In genomic region chr2:23518481-23519333, GRCh38 we compare ENCODE assay signal across 19 cellular contexts.
DNase-seq lines count a peak whose midpoint lies in the region; ATAC-seq and TF ChIP-seq lines count a peak whose summit lies in the region.
"Had no signal": no experiment of that assay in that cellular context is flagged by ENCODE, and none has a peak within 500 bp of the region (broad histone marks: within the 10 kb centered on the region; RNA-seq: fewer than 3 reads in every experiment).

No MANE protein-coding gene starts in this region.

- no peaks in the 10 kb centered on the region for H3K27me3 ChIP-seq in adrenal gland
- H3K27me3 ChIP-seq in lower lobe of right lung (ENCODE audit: low read depth): no peaks in the 10 kb centered on the region
- no peaks in the 10 kb centered on the region for H3K27me3 ChIP-seq in tibial nerve

- intact Hi-C loops in adrenal gland (cut with DNase I): no loop called here
- intact Hi-C loops in lower lobe of right lung (cut with DNase I): no loop called here

- H3K4me1 ChIP-seq in adrenal gland (replicated peaks in 1 of 2): peaks cover 20 to 41% of the 10 kb centered on the region in 2 donors
- peaks cover 6% of the 10 kb centered on the region for H3K4me1 ChIP-seq in lower lobe of right lung
- peaks cover 0 to 90% (median 47%) of the 10 kb centered on the region in 4 donors for H3K4me1 ChIP-seq in tibial nerve

- TF ChIP-seq EP300 in tibial nerve (IDR thresholded peaks at IDR 0.05): no peak

- peak; percentile 49 to 61 for ATAC-seq in lower lobe of right lung
- ATAC-seq: GM12878 had no signal

- no peaks in the 10 kb centered on the region for H3K36me3 Mint-ChIP-seq in progenitor cell of endocrine pancreas (ENCODE audit: insufficient read depth)
- H3K36me3 Mint-ChIP-seq: CD4-positive, CD25-positive, alpha-beta regulatory T cell had no signal

- H3K27ac ChIP-seq in adrenal gland (peak overlapping the region in 3 of 5 donors; percentile 2 to 71 (median 63)), lower lobe of right lung (no peak overlapping the region), tibial nerve (peak overlapping the region; percentile 48 to 92 (median 83))
- H3K27ac ChIP-seq: RWPE1 had no signal

- peak overlapping the region; percentile 6 for H3K27ac Mint-ChIP-seq in progenitor cell of endocrine pancreas
- H3K27ac Mint-ChIP-seq: CD4-positive, CD25-positive, alpha-beta regulatory T cell had no signal

- TF ChIP-seq POLR2A in adrenal gland (IDR thresholded peaks at IDR 0.05) (no peak), tibial nerve (IDR thresholded peaks at IDR 0.05) (no peak)

- no peak for TF ChIP-seq CTCF in adrenal gland (IDR thresholded peaks at IDR 0.05)
- no peak for TF ChIP-seq CTCF in lower lobe of right lung (IDR thresholded peaks at IDR 0.05)
- no peak for TF ChIP-seq CTCF in progenitor cell of endocrine pancreas (IDR thresholded peaks at IDR 0.05; ENCODE audit: unreplicated experiment)
- TF ChIP-seq CTCF in tibial nerve (IDR thresholded peaks at IDR 0.05): no peak

- 85 to 88% (median 87%) methylated on average over 12 to 13 of the region's 13 CpGs for WGBS in adrenal gland, 4 donors
- 63 to 80% methylated on average over 11 to 12 of the region's 13 CpGs for WGBS in tibial nerve, 2 donors

- H3K4me1 Mint-ChIP-seq in progenitor cell of endocrine pancreas (ENCODE audit: low read depth): peaks cover 34% of the 10 kb centered on the region
- H3K4me1 Mint-ChIP-seq: CD4-positive, CD25-positive, alpha-beta regulatory T cell had no signal

- peaks cover 30% of the 10 kb centered on the region for H3K27me3 Mint-ChIP-seq in progenitor cell of endocrine pancreas

- H3K9me3 ChIP-seq in adrenal gland (replicated peaks in 1 of 3) (no peaks in the 10 kb centered on the region), lower lobe of right lung (no peaks in the 10 kb centered on the region), tibial nerve (no peaks in the 10 kb centered on the region)

- no peak overlapping the region for H3K4me3 Mint-ChIP-seq in progenitor cell of endocrine pancreas (ENCODE audit: low read depth)
- H3K4me3 Mint-ChIP-seq: CD4-positive, CD25-positive, alpha-beta regulatory T cell had no signal

- H3K4me3 ChIP-seq in adrenal gland: no peak overlapping the region
- no peak overlapping the region for H3K4me3 ChIP-seq in lower lobe of right lung
- H3K4me3 ChIP-seq in tibial nerve: no peak overlapping the region
- H3K4me3 ChIP-seq: GM12878 had no signal

- no peaks in the 10 kb centered on the region for H3K9me3 Mint-ChIP-seq in progenitor cell of endocrine pancreas (ENCODE audit: low read depth)

- DNase-seq in adrenal gland: no peak
- no peak for DNase-seq in lower lobe of right lung
- DNase-seq in progenitor cell of endocrine pancreas (ENCODE audit: low spot score, unreplicated experiment): no peak
- no peak for DNase-seq in tibial nerve (ENCODE audit: low spot score in 2 of 2)
- DNase-seq in stimulated activated CD4-positive, alpha-beta T cell treated with anti-CD3 and anti-CD28 coated beads, Interleukin-2, amount 100 ng/mL, for 48 hours: no peak
- DNase-seq in NCI-H748 treated with DMSO at 0.1 percent for 48 hours (lab: John Stamatoyannopoulos, UW): no peak
- no peak for DNase-seq in activated gamma-delta T cell treated with Interleukin-2 at 50 U/mL for 16 hours
- DNase-seq: ACHN; CD4-positive, CD25-positive, alpha-beta regulatory T cell; DMS79; NCI-H1048; NCI-H146; NCI-H2081 treated with DMSO at 0.1 percent for 48 hours; NCI-H226; NCI-H526 treated with DMSO at 0.1 percent for 48 hours; NK-92 treated with Interleukin-12 subunit alpha and Interleukin-12 subunit beta, amount 100 ng/mL, for 24 hours; OCI-M1 had no signal

- no peaks in the 10 kb centered on the region for H3K36me3 ChIP-seq in adrenal gland (replicated peaks in 1 of 2)
- H3K36me3 ChIP-seq in lower lobe of right lung: no peaks in the 10 kb centered on the region
- no peaks in the 10 kb centered on the region for H3K36me3 ChIP-seq in tibial nerve
